Comparison of ENCODE assay signal across 1 cellular context in the genomic region with DNA sequence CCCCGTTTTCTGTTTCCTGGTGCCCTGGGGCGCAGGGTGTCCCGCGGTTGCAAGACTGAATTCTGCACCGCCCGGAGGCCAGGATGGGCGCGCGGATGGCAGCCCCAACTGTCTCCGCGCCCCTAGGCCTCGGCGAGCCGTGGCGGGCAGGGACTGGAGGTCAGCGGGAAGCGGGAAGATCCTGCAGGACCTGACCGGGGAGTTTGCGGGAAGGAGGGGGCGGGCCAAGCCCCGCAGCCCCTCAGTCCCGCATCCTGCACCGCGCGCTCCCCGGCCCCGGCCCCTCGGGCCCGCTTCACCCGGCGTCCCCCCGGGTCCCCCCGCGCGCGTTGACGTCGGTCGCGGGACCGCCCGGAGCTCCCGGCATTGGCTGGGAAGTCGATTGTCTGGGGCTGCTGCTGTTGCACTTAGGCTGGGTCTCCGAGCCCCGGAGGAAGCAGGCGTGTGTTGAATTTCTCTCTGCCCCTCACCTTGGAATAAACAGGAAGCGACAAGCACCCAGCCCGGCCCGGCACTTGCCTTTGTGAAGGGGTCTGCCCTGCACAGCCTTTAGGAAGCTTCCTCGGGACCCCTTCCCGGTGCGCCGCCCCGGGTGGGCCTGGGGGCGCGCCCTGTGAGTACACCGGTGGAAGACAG.
TF ChIP-seq lines count a peak whose summit lies in the region.

A gene (plus strand): TSS at position 385 of the 636 bp plus-strand sequence.

TF ChIP-seq in GM12878, 131 proteins besides CTCF, POLR2A, EP300 and RAD21 (continued from another document):
- TF ChIP-seq, protein P1, sequence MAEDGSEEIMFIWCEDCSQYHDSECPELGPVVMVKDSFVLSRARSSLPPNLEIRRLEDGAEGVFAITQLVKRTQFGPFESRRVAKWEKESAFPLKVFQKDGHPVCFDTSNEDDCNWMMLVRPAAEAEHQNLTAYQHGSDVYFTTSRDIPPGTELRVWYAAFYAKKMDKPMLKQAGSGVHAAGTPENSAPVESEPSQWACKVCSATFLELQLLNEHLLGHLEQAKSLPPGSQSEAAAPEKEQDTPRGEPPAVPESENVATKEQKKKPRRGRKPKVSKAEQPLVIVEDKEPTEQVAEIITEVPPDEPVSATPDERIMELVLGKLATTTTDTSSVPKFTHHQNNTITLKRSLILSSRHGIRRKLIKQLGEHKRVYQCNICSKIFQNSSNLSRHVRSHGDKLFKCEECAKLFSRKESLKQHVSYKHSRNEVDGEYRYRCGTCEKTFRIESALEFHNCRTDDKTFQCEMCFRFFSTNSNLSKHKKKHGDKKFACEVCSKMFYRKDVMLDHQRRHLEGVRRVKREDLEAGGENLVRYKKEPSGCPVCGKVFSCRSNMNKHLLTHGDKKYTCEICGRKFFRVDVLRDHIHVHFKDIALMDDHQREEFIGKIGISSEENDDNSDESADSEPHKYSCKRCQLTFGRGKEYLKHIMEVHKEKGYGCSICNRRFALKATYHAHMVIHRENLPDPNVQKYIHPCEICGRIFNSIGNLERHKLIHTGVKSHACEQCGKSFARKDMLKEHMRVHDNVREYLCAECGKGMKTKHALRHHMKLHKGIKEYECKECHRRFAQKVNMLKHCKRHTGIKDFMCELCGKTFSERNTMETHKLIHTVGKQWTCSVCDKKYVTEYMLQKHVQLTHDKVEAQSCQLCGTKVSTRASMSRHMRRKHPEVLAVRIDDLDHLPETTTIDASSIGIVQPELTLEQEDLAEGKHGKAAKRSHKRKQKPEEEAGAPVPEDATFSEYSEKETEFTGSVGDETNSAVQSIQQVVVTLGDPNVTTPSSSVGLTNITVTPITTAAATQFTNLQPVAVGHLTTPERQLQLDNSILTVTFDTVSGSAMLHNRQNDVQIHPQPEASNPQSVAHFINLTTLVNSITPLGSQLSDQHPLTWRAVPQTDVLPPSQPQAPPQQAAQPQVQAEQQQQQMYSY (CRISPR knock-in tag; IDR thresholded peaks at IDR 0.05): no peak
